In genomic region chr1:9456833-9457232, GRCh38 we compare ENCODE assay signal across 23 cellular contexts.
DNase-seq lines count a peak whose midpoint lies in the region; ATAC-seq, FAIRE-seq and TF ChIP-seq lines count a peak whose summit lies in the region.
"Had no signal": no experiment of that assay in that cellular context is flagged by ENCODE, and none has a peak within 500 bp of the region (broad histone marks: within the 10 kb centered on the region; RNA-seq: fewer than 3 reads in every experiment).

No MANE protein-coding gene starts in this region.

- H3K9me1 ChIP-seq in K562 (ENCODE audit: control insufficient read depth, insufficient read depth, low read length), result no peaks in the 10 kb centered on the region

- H3K27ac ChIP-seq in HepG2 (ENCODE audit: extremely low read length, insufficient read depth, low read length), result no peak overlapping the region
- H3K27ac ChIP-seq in right lobe of liver, result no peak overlapping the region
- H3K27ac ChIP-seq in K562 (ENCODE audit: extremely low read depth, low read depth, low read length), result no peak overlapping the region
- no peak overlapping the region for H3K27ac ChIP-seq in endodermal cell (ENCODE audit: low read depth, low read length)
- H3K27ac ChIP-seq: 22Rv1; A549; BLaER1 treated with 17β-estradiol and CSF1 and Interleukin-3, amounts not matched to agents 10 nM and 100 nM; C4-2B had no signal

- H3K4me1 Mint-ChIP-seq in endodermal cell, result no peaks in the 10 kb centered on the region
- H3K4me1 Mint-ChIP-seq in mesothelial cell of epicardium, result peaks cover 36% of the 10 kb centered on the region

- DNase-seq in HepG2 (ENCODE audit: low spot score), result no peak
- no peak for DNase-seq in right lobe of liver
- DNase-seq in K562 (ENCODE audit: extremely low read depth in 1 of 4, low spot score in 3 of 4), result no peak
- DNase-seq in endodermal cell, result no peak
- DNase-seq in UCSD-AML1 (lab: John Stamatoyannopoulos, UW; ENCODE audit: unreplicated experiment), result no peak
- no peak for DNase-seq in NOMO-1 treated with dmso at 0.1 percent for 144 hours (lab: John Stamatoyannopoulos, UW; ENCODE audit: unreplicated experiment)
- DNase-seq in mesothelial cell of epicardium (ENCODE audit: low spot score in 2 of 2, unreplicated experiment in 2 of 2), result no peak
- DNase-seq: AML-193; Caco-2; Calu3; CD4-positive, alpha-beta T cell; CD8-positive, alpha-beta T cell; DMS79 treated with DMSO at 0.1 percent for 48 hours; GF-D8 had no signal

- WGBS in HepG2 (ENCODE audit: low lambda C conversion rate), result 55% methylated on average over 3 of the region's 4 CpGs
- WGBS in right lobe of liver (ENCODE audit: insufficient coverage, low coverage, low lambda C conversion rate, missing lambda C conversion rate), result 100% methylated on average over 2 of the region's 4 CpGs
- WGBS in K562 (ENCODE audit: insufficient coverage, low coverage, missing lambda C conversion rate), result 8% methylated on average over 4 of the region's 4 CpGs
- 87 to 98% methylated on average over 3 to 4 of the region's 4 CpGs for WGBS in endodermal cell (ENCODE audit: insufficient coverage in 1 of 2, insufficient read length in 1 of 2), 2 experiments

- ATAC-seq in HepG2, result no peak
- no peak for ATAC-seq in right lobe of liver
- no peak for ATAC-seq in K562
- ATAC-seq: CD8-positive, alpha-beta T cell had no signal

- POLR2A ChIA-PET in HepG2 (lab: Yijun Ruan, JAX), result no interaction called here
- POLR2A ChIA-PET in K562 (lab: Yijun Ruan, JAX), result no interaction called here

- no peaks in the 10 kb centered on the region for H3K36me3 ChIP-seq in HepG2 (replicated peaks in 1 of 2; ENCODE audit: control insufficient read depth in 1 of 2, insufficient read depth in 2 of 2, low read length in 2 of 2)
- no peaks in the 10 kb centered on the region for H3K36me3 ChIP-seq in right lobe of liver
- no peaks in the 10 kb centered on the region for H3K36me3 ChIP-seq in K562 (ENCODE audit: control insufficient read depth, insufficient read depth, low read length)
- no peaks in the 10 kb centered on the region for H3K36me3 ChIP-seq in endodermal cell (ENCODE audit: control insufficient read depth, insufficient read depth, low read length)
- H3K36me3 ChIP-seq: BLaER1 treated with 17β-estradiol and CSF1 and Interleukin-3, amounts not matched to agents 10 nM and 100 nM had no signal

- H2AFZ ChIP-seq in HepG2 (ENCODE audit: low read length), result no peak overlapping the region
- H2AFZ ChIP-seq in K562 (ENCODE audit: low read depth, low read length), result no peak overlapping the region

- H3K4me2 ChIP-seq in HepG2 (ENCODE audit: low read depth, low read length) (no peak overlapping the region), K562 (ENCODE audit: insufficient read depth, low read length) (no peak overlapping the region)
- H3K4me2 ChIP-seq: A549; BLaER1 treated with 17β-estradiol and CSF1 and Interleukin-3, amounts not matched to agents 10 nM and 100 nM had no signal

- CTCF ChIA-PET in HepG2 (lab: Yijun Ruan, JAX; ENCODE audit: low intra/inter-chr PET ratio, low total read pairs) (interaction anchor here (2.3 to 3.9 kb wide), 3 partner anchors 28 to 190 kb away, joined by 9 to 42 read pairs (median 28); no protein-coding TSS in a partner anchor), K562 (lab: Yijun Ruan, JAX; ENCODE audit: low intra/inter-chr PET ratio) (interaction anchor here (1.1 to 6.6 kb wide), 2 partner anchors 167 to 539 kb away, joined by 3 to 90 read pairs; no protein-coding TSS in a partner anchor)

- TF ChIP-seq RAD21 in HepG2 (CRISPR knock-in tag; IDR thresholded peaks at IDR 0.05) (no peak), K562 (CRISPR knock-in tag; conservative IDR thresholded peaks at IDR 0.05 in 1 of 2, IDR thresholded peaks at IDR 0.05 in 1 of 2) (no peak)

- H3K4me3 ChIP-seq in HepG2 (replicated peaks in 1 of 3; ENCODE audit: insufficient read depth in 1 of 3, low read depth in 2 of 3, low read length in 3 of 3), result no peak overlapping the region
- no peak overlapping the region for H3K4me3 ChIP-seq in right lobe of liver
- H3K4me3 ChIP-seq in K562, result no peak overlapping the region
- H3K4me3 ChIP-seq in endodermal cell (ENCODE audit: low read length), result no peak overlapping the region
- H3K4me3 ChIP-seq: A549; BLaER1 treated with 17β-estradiol and CSF1 and Interleukin-3, amounts not matched to agents 10 nM and 100 nM had no signal

- no peak for TF ChIP-seq POLR2A in HepG2 (IDR thresholded peaks at IDR 0.05; ENCODE audit: insufficient read depth in 1 of 2, low read depth in 2 of 2, low read length in 2 of 2)
- no peak for TF ChIP-seq POLR2A in right lobe of liver (IDR thresholded peaks at IDR 0.05)
- TF ChIP-seq POLR2A in K562 (conservative IDR thresholded peaks at IDR 0.05), result no peak

- in situ Hi-C loops in HepG2 (cut with HindIII; ENCODE audit: extremely low pct_ligation_motif_present, low pct_unique_long_range_greater_than_20kb), result loop anchor here (5.0 kb wide), 1 partner anchor 170 kb away; no protein-coding TSS in a partner anchor
- in situ Hi-C loops in K562 (cut with MboI), result loop anchor here (10.0 kb wide), 1 partner anchor 172 kb away; no protein-coding TSS in a partner anchor

- intact Hi-C loops in HepG2 (cut with micrococcal nuclease; ENCODE audit: unreplicated experiment), result no loop called here
- intact Hi-C loops in right lobe of liver (cut with DNase I), result no loop called here
- intact Hi-C loops in K562 (cut with micrococcal nuclease), result loop anchor here (5.0 kb wide), 1 partner anchor 190 kb away; no protein-coding TSS in a partner anchor

- H3K9ac ChIP-seq in HepG2 (ENCODE audit: insufficient read depth, low read depth, low read length) (no peak overlapping the region), K562 (ENCODE audit: insufficient read depth in 1 of 2, low read depth in 2 of 2, low read length in 2 of 2) (no peak overlapping the region), endodermal cell (ENCODE audit: extremely low read depth, low read length, poor library complexity, severe bottlenecking) (no peak overlapping the region)
- H3K9ac ChIP-seq: BLaER1 treated with 17β-estradiol and CSF1 and Interleukin-3, amounts not matched to agents 10 nM and 100 nM had no signal

- H4K20me1 ChIP-seq in HepG2 (ENCODE audit: insufficient read depth, low read length), result no peaks in the 10 kb centered on the region
- peaks cover 6% of the 10 kb centered on the region; the same call in 1 of the 2 replicates for H4K20me1 ChIP-seq in K562 (replicated peaks; ENCODE audit: control insufficient read depth, insufficient read depth, low read length)
- H4K20me1 ChIP-seq: BLaER1 treated with 17β-estradiol and CSF1 and Interleukin-3, amounts not matched to agents 10 nM and 100 nM had no signal

- H3K4me1 ChIP-seq in HepG2 (ENCODE audit: insufficient read depth, low read length), result peaks cover 41% of the 10 kb centered on the region
- peaks cover 0 to 45% (median 19%) of the 10 kb centered on the region in 4 donors for H3K4me1 ChIP-seq in right lobe of liver
- no peaks in the 10 kb centered on the region for H3K4me1 ChIP-seq in K562 (replicated peaks in 1 of 2; ENCODE audit: control insufficient read depth in 2 of 2, insufficient read depth in 2 of 2, low read length in 2 of 2)
- no peaks in the 10 kb centered on the region for H3K4me1 ChIP-seq in endodermal cell (ENCODE audit: control insufficient read depth, insufficient read depth, low read length)
- H3K4me1 ChIP-seq: A549 had no signal

- H3K27me3 Mint-ChIP-seq in endodermal cell (ENCODE audit: insufficient read depth), result no peaks in the 10 kb centered on the region
- H3K27me3 Mint-ChIP-seq in mesothelial cell of epicardium (ENCODE audit: low read depth), result no peaks in the 10 kb centered on the region
- H3K27me3 Mint-ChIP-seq: B cell; CD4-positive, alpha-beta T cell had no signal

- no peak for TF ChIP-seq EP300 in HepG2 (IDR thresholded peaks at IDR 0.05; ENCODE audit: low read depth in 2 of 2, low read length in 2 of 2)
- no peak for TF ChIP-seq EP300 in HepG2 (CRISPR knock-in tag; IDR thresholded peaks at IDR 0.05; ENCODE audit: borderline replicate concordance)
- TF ChIP-seq EP300 in K562 (IDR thresholded peaks at IDR 0.05; ENCODE audit: low read length), result no peak

- no peaks in the 10 kb centered on the region for H3K79me2 ChIP-seq in HepG2 (ENCODE audit: insufficient read depth, low read length)
- no peaks in the 10 kb centered on the region for H3K79me2 ChIP-seq in K562 (ENCODE audit: control insufficient read depth, insufficient read depth, low read length)

- FAIRE-seq in HepG2 (lab: Jason Lieb, UNC), result no peak
- no peak for FAIRE-seq in K562 (lab: Jason Lieb, UNC)
- FAIRE-seq: A549, D721Med, G401.6, GM12892, GM18507 had no signal

- BruUV-seq in HepG2 (replicated peaks; lab: Mats Ljungman, UMichigan), result no TSS peak
- BruUV-seq in K562 (replicated peaks; lab: Mats Ljungman, UMichigan), result no TSS peak

- no peak overlapping the region for H3K4me3 Mint-ChIP-seq in endodermal cell
- no peak overlapping the region for H3K4me3 Mint-ChIP-seq in mesothelial cell of epicardium
- H3K4me3 Mint-ChIP-seq: B cell; CD4-positive, alpha-beta T cell; CD8-positive, alpha-beta T cell had no signal

- H3K27ac Mint-ChIP-seq in endodermal cell (peak overlapping the region; percentile 48), mesothelial cell of epicardium (no peak overlapping the region)
- H3K27ac Mint-ChIP-seq: B cell; CD4-positive, alpha-beta T cell; CD8-positive, alpha-beta T cell had no signal

- no peaks in the 10 kb centered on the region for H3K36me3 Mint-ChIP-seq in endodermal cell (ENCODE audit: low read depth)
- no peaks in the 10 kb centered on the region for H3K36me3 Mint-ChIP-seq in mesothelial cell of epicardium
- H3K36me3 Mint-ChIP-seq: CD8-positive, alpha-beta T cell had no signal

- H3K27me3 ChIP-seq in HepG2 (ENCODE audit: control insufficient read depth in 1 of 2, insufficient read depth in 2 of 2, low read length in 2 of 2), result peaks cover 0 to 16% of the 10 kb centered on the region in 2 experiments; a peak in 2 of 5 replicates
- no peaks in the 10 kb centered on the region for H3K27me3 ChIP-seq in right lobe of liver
- peaks cover 45 to 80% of the 10 kb centered on the region in 2 experiments for H3K27me3 ChIP-seq in K562 (ENCODE audit: control insufficient read depth in 2 of 2, insufficient read depth in 2 of 2, low read length in 2 of 2)
- H3K27me3 ChIP-seq in endodermal cell (ENCODE audit: control insufficient read depth, insufficient read depth, low read length, poor library complexity, severe bottlenecking), result no peaks in the 10 kb centered on the region
- H3K27me3 ChIP-seq: BLaER1 treated with 17β-estradiol and CSF1 and Interleukin-3, amounts not matched to agents 10 nM and 100 nM had no signal

- no peaks in the 10 kb centered on the region for H3K9me3 Mint-ChIP-seq in endodermal cell
- H3K9me3 Mint-ChIP-seq in mesothelial cell of epicardium, result no peaks in the 10 kb centered on the region
- H3K9me3 Mint-ChIP-seq: CD4-positive, alpha-beta T cell; CD8-positive, alpha-beta T cell had no signal

- no peaks in the 10 kb centered on the region for H3K9me3 ChIP-seq in HepG2 (ENCODE audit: low read length)
- no peaks in the 10 kb centered on the region for H3K9me3 ChIP-seq in right lobe of liver
- 0 out of 2 replicates have a peak, but pooled peaks cover 2% of the 10 kb centered on the region for H3K9me3 ChIP-seq in K562 (replicated peaks; ENCODE audit: control insufficient read depth, insufficient read depth, low read depth, low read length)
- no peaks in the 10 kb centered on the region for H3K9me3 ChIP-seq in endodermal cell (ENCODE audit: control insufficient read depth, low read length)
- H3K9me3 ChIP-seq: A549; BLaER1 treated with 17β-estradiol and CSF1 and Interleukin-3, amounts not matched to agents 10 nM and 100 nM; Caco-2 had no signal

- no peak for TF ChIP-seq CTCF in HepG2 (CRISPR knock-in tag; IDR thresholded peaks at IDR 0.05)
- TF ChIP-seq CTCF in right lobe of liver (IDR thresholded peaks at IDR 0.05), result no peak
- TF ChIP-seq CTCF in K562 (IDR thresholded peaks at IDR 0.05 in 2 of 3, conservative IDR thresholded peaks at IDR 0.05 in 1 of 3; ENCODE audit: insufficient read depth in 2 of 3, low read depth in 1 of 3, low read length in 3 of 3), result no peak
- no peak for TF ChIP-seq CTCF in endodermal cell (conservative IDR thresholded peaks at IDR 0.05)
- no peak for TF ChIP-seq CTCF in mesothelial cell of epicardium (IDR thresholded peaks at IDR 0.05; ENCODE audit: unreplicated experiment)

Comparison
In these comparisons a context has a peak if more than half of its experiments do, and no peak if none do; other contexts are left out.
1. Of the 241 proteins assayed by ChIP-seq in both HepG2 and K562: peak only in HepG2: none; only in K562: JUNB; in both: none; in neither: 235; mixed calls (peak in some experiments, not most) for 5.